Comparison of ENCODE assay signal across 9 cellular contexts in genomic region chr7:71137479-71137878, GRCh38. TPM values are rescaled to one million over a fixed set of nuclear protein-coding genes. Genes with fewer than 3 reads are reported as not detected.
"Had no signal": no experiment of that assay in that cellular context is flagged by ENCODE, and none has a peak within 500 bp of the region (broad histone marks: within the 10 kb centered on the region; RNA-seq: fewer than 3 reads in every experiment).

No MANE protein-coding gene starts in this region.

- H3K4me2 ChIP-seq: GM23338 had no signal

- H3K4me1 ChIP-seq: HAP-1 had no signal

- H3K4me3 ChIP-seq: GM23248, GM23338, HAP-1 had no signal

- DNase-seq: GM23248, GOT3, H7, H9, HCEC 1CT, HFFc6 had no signal

- H3K27ac Mint-ChIP-seq: GM23338, HFFc6 had no signal

- H3K9ac ChIP-seq: GM23248 had no signal

- H3K4me3 Mint-ChIP-seq: GM23338, HFFc6 had no signal

- H3K27ac ChIP-seq: GM23248 had no signal

- H3K9me3 Mint-ChIP-seq: GM23338, H9 had no signal

- H3K9me3 ChIP-seq: HAP-1 had no signal

- H2AFZ ChIP-seq: GM23248, GM23338 had no signal

- H3K36me3 ChIP-seq: HAP-1 had no signal

- FAIRE-seq: H54 had no signal

RNA-seq across cellular contexts. Expression of gene GALNT17, which starts 5.5 kb away (rescaled TPM):
- total RNA-seq: GM23248, HFFc6 had no signal
- polyA plus RNA-seq: GM23248 had no signal
